Comparison of ENCODE assay signal across 8 cellular contexts in the genomic region with DNA sequence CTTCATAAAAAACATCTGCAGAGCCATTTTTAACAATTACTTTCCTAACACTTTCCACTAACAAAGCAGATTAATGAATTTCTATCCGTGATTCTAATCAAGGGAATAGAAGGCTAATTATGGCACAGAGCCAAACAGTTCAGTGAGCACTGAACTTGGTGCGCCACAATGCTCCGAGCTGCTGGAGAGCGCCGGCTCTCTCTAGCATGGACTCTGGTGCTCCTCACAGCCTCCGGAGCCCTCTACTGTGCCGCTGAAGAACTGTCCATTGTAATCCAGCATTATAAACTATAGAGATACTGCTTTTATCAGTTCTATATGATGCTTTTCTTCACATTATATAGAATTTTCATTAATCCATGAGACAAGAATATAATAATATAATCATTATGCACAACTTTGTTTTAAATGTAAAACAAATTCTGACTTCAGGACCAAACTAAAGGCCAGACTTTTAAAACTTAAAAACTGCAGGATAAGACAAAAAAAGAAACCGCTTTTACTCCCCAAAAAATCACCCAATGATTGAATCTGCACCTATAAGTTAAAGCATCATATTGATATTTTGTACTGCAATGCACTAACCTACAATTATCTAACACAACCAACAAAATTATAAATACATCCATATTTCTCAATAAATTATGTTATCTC.
A peak's percentile ranks its signal among the peaks of the same experiment; 100 is the strongest.
DNase-seq lines count a peak whose midpoint lies in the region; ATAC-seq and TF ChIP-seq lines count a peak whose summit lies in the region.

No MANE protein-coding gene starts in this region.

- H3K4me1 ChIP-seq in sigmoid colon, result no peaks in the 10 kb centered on the region

- no peaks in the 10 kb centered on the region for H3K27me3 ChIP-seq in sigmoid colon

- peaks cover 3% of the 10 kb centered on the region for H3K4me1 Mint-ChIP-seq in activated T-helper 17 cell treated with anti-CD3 and anti-CD28 coated beads, Interleukin-2, amount 50 U/mL, for 72 hours

- no peak for TF ChIP-seq EP300 in sigmoid colon (IDR thresholded peaks at IDR 0.05)

- H3K9me3 Mint-ChIP-seq in activated T-helper 17 cell treated with anti-CD3 and anti-CD28 coated beads, Interleukin-2, amount 50 U/mL, for 72 hours, result peaks cover 8% of the 10 kb centered on the region

- H3K27me3 Mint-ChIP-seq in activated T-helper 17 cell treated with anti-CD3 and anti-CD28 coated beads, Interleukin-2, amount 50 U/mL, for 72 hours, result no peaks in the 10 kb centered on the region

- 20 to 62% methylated on average over 8 of the region's 8 CpGs for WGBS in sigmoid colon, 2 donors

- intact Hi-C loops in left cardiac atrium (cut with DNase I) (loop anchor here in 1 of 2 donors (10.0 kb wide), 1 partner anchor 969 kb away; no protein-coding TSS in a partner anchor), sigmoid colon (cut with DNase I) (no loop called here)

- H3K9me3 ChIP-seq in sigmoid colon, result no peaks in the 10 kb centered on the region

- H3K4me3 ChIP-seq in sigmoid colon, result no peak overlapping the region

- H3K27ac Mint-ChIP-seq in activated T-helper 17 cell treated with anti-CD3 and anti-CD28 coated beads, Interleukin-2, amount 50 U/mL, for 72 hours, result no peak overlapping the region

- peak; percentile 55 for DNase-seq in EL
- DNase-seq in NCI-H146 (lab: John Stamatoyannopoulos, UW), result peak; percentile 84
- peak; percentile 74 for DNase-seq in left cardiac atrium
- peak; percentile 73 for DNase-seq in sigmoid colon

- no peak overlapping the region for H3K4me3 Mint-ChIP-seq in activated T-helper 17 cell treated with anti-CD3 and anti-CD28 coated beads, Interleukin-2, amount 50 U/mL, for 72 hours

- no peak overlapping the region for H3K27ac ChIP-seq in sigmoid colon

- ATAC-seq in activated T-helper 17 cell treated with anti-CD3 and anti-CD28 coated beads, Interleukin-2, amount 50 U/mL, for 72 hours (replicated peaks), result peak; percentile 32
- peak; percentile 93 to 97 for ATAC-seq in left cardiac atrium
- no peak for ATAC-seq in GM21529 (IDR thresholded peaks at IDR 0.05; ENCODE audit: unreplicated experiment)
- ATAC-seq in HG03039 (IDR thresholded peaks at IDR 0.05; ENCODE audit: unreplicated experiment), result no peak
- no peak for ATAC-seq in HG02973 (IDR thresholded peaks at IDR 0.05; ENCODE audit: unreplicated experiment)

- H3K36me3 ChIP-seq in sigmoid colon, result no peaks in the 10 kb centered on the region

- peaks cover 34% of the 10 kb centered on the region for H3K36me3 Mint-ChIP-seq in activated T-helper 17 cell treated with anti-CD3 and anti-CD28 coated beads, Interleukin-2, amount 50 U/mL, for 72 hours (ENCODE audit: low read depth)

- peak in 3 of 4 experiments; percentile 33 to 50 (median 42) for TF ChIP-seq CTCF in sigmoid colon (IDR thresholded peaks at IDR 0.05)

- no peak for TF ChIP-seq POLR2A in sigmoid colon (IDR thresholded peaks at IDR 0.05)

Comparison
In these comparisons a context has a peak if more than half of its experiments do, and no peak if none do; other contexts are left out.
1. ATAC-seq: peak in activated T-helper 17 cell treated with anti-CD3 and anti-CD28 coated beads, Interleukin-2, amount 50 U/mL, for 72 hours (single experiment) and left cardiac atrium (2 of 2); none in GM21529 (single experiment), HG03039 (single experiment) and HG02973 (single experiment).
2. Peak in every context shown above with its lines, with median percentiles within 50 percentile points of each other: DNase-seq.